ENCODE assay signal across 15 cellular contexts in the genomic region with DNA sequence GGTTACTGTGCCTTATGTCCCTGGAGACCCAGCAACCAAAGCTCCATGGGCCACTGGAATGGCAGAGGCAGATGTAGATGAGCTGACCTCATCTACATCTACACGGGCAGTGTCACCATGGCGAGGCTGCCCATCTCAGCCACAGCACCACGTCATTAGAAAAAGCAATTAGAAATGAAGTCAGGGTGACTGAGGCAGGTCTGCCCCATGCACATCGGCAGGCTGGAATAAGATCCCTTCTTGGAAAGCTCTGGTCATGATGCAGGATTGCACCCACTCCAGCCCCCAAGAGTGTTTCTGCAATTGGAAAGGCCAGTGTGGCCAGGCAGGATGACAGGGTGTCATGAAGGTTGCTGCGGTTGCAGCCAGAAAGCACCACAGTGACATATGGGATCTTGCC.
DNase-seq lines count a peak whose midpoint lies in the region; ATAC-seq and TF ChIP-seq lines count a peak whose summit lies in the region.
"Had no signal": no experiment of that assay in that cellular context is flagged by ENCODE, and none has a peak within 500 bp of the region (broad histone marks: within the 10 kb centered on the region; RNA-seq: fewer than 3 reads in every experiment).

No MANE protein-coding gene starts in this region.

- peaks cover 0 to 9% (median 0%) of the 10 kb centered on the region in 6 donors for H3K4me1 ChIP-seq in spleen
- H3K4me1 ChIP-seq: Caco-2 had no signal

- H3K27ac Mint-ChIP-seq in activated T-cell treated with anti-CD3 and anti-CD28 coated beads, Interleukin-2, amount 50 U/mL, for 24 hours, result no peak overlapping the region
- no peak overlapping the region for H3K27ac Mint-ChIP-seq in activated T-cell treated with anti-CD3 and anti-CD28 coated beads, Interleukin-2, amount 50 U/mL, for 72 hours
- H3K27ac Mint-ChIP-seq in chondrocyte (ENCODE audit: unreplicated experiment), result no peak overlapping the region
- H3K27ac Mint-ChIP-seq: CD8-positive, alpha-beta memory T cell had no signal

- peak; percentile 2 for DNase-seq in activated T-cell treated with anti-CD3 and anti-CD28 coated beads, Interleukin-2, amount 50 U/mL, for 24 hours
- no peak for DNase-seq in activated T-cell treated with anti-CD3 and anti-CD28 coated beads, Interleukin-2, amount 50 U/mL, for 72 hours
- DNase-seq in islet precursor cell (peak; percentile 33), spleen (peak; percentile 47), chondrocyte (ENCODE audit: low spot score) (no peak), NCI-H226 (no peak), hepatic stellate cell (ENCODE audit: low spot score) (no peak)
- DNase-seq: 8988T; AML-193; Caco-2; CD8-positive, alpha-beta memory T cell; DMS53 had no signal

- peaks cover 9% of the 10 kb centered on the region for H3K27me3 Mint-ChIP-seq in activated T-cell treated with anti-CD3 and anti-CD28 coated beads, Interleukin-2, amount 50 U/mL, for 24 hours
- peaks cover 22% of the 10 kb centered on the region for H3K27me3 Mint-ChIP-seq in activated T-cell treated with anti-CD3 and anti-CD28 coated beads, Interleukin-2, amount 50 U/mL, for 72 hours (ENCODE audit: low read depth)
- H3K27me3 Mint-ChIP-seq in chondrocyte (ENCODE audit: low read depth), result peaks cover 27% of the 10 kb centered on the region

- H3K4me3 Mint-ChIP-seq in activated T-cell treated with anti-CD3 and anti-CD28 coated beads, Interleukin-2, amount 50 U/mL, for 24 hours, result no peak overlapping the region
- H3K4me3 Mint-ChIP-seq in activated T-cell treated with anti-CD3 and anti-CD28 coated beads, Interleukin-2, amount 50 U/mL, for 72 hours, result no peak overlapping the region
- no peak overlapping the region for H3K4me3 Mint-ChIP-seq in chondrocyte (ENCODE audit: unreplicated experiment)
- H3K4me3 Mint-ChIP-seq: CD8-positive, alpha-beta memory T cell had no signal

- H3K36me3 ChIP-seq in spleen, result no peaks in the 10 kb centered on the region
- H3K36me3 ChIP-seq: BLaER1 had no signal

- H3K36me3 Mint-ChIP-seq in activated T-cell treated with anti-CD3 and anti-CD28 coated beads, Interleukin-2, amount 50 U/mL, for 24 hours (ENCODE audit: low read depth), result no peaks in the 10 kb centered on the region
- H3K36me3 Mint-ChIP-seq in activated T-cell treated with anti-CD3 and anti-CD28 coated beads, Interleukin-2, amount 50 U/mL, for 72 hours (ENCODE audit: insufficient read depth in 2 of 2), result peaks cover 0 to 3% of the 10 kb centered on the region in 2 donors
- H3K36me3 Mint-ChIP-seq in chondrocyte (ENCODE audit: low read depth), result no peaks in the 10 kb centered on the region

- peaks cover 3% of the 10 kb centered on the region for H3K9me3 Mint-ChIP-seq in activated T-cell treated with anti-CD3 and anti-CD28 coated beads, Interleukin-2, amount 50 U/mL, for 24 hours
- H3K9me3 Mint-ChIP-seq in activated T-cell treated with anti-CD3 and anti-CD28 coated beads, Interleukin-2, amount 50 U/mL, for 72 hours, result peaks cover 0 to 4% of the 10 kb centered on the region in 2 donors
- peaks cover 7% of the 10 kb centered on the region for H3K9me3 Mint-ChIP-seq in chondrocyte (ENCODE audit: low read depth)

- H3K27me3 ChIP-seq in spleen (replicated peaks in 1 of 7), result peaks cover 0 to 10% (median 0%) of the 10 kb centered on the region in 7 donors
- H3K27me3 ChIP-seq: BLaER1 had no signal

- peaks cover 0 to 15% (median 11%) of the 10 kb centered on the region in 8 donors for H3K9me3 ChIP-seq in spleen
- H3K9me3 ChIP-seq: Caco-2 had no signal

- no peak overlapping the region for H3K27ac ChIP-seq in spleen
- H3K27ac ChIP-seq: BLaER1, HL-60 had no signal

- no peak for ATAC-seq in activated T-cell treated with anti-CD3 and anti-CD28 coated beads, Interleukin-2, amount 50 U/mL, for 72 hours (replicated peaks in 1 of 2)
- ATAC-seq: HCT116 had no signal

- no peak for TF ChIP-seq POLR2A in spleen (IDR thresholded peaks at IDR 0.05)

- no peaks in the 10 kb centered on the region for H3K4me1 Mint-ChIP-seq in activated T-cell treated with anti-CD3 and anti-CD28 coated beads, Interleukin-2, amount 50 U/mL, for 24 hours (ENCODE audit: low read depth)
- H3K4me1 Mint-ChIP-seq in activated T-cell treated with anti-CD3 and anti-CD28 coated beads, Interleukin-2, amount 50 U/mL, for 72 hours (ENCODE audit: low read depth), result no peaks in the 10 kb centered on the region
- H3K4me1 Mint-ChIP-seq in chondrocyte (ENCODE audit: low read depth), result no peaks in the 10 kb centered on the region
- H3K4me1 Mint-ChIP-seq: CD8-positive, alpha-beta memory T cell had no signal

- no peak overlapping the region for H3K4me3 ChIP-seq in spleen
- H3K4me3 ChIP-seq: BLaER1 had no signal

- WGBS in spleen, 5 donors, result 67 to 90% (median 76%) methylated on average over 5 of the region's 5 CpGs

- intact Hi-C loops in spleen (cut with DNase I; ENCODE audit: low total_unique reads), result no loop called here

- TF ChIP-seq CTCF in spleen (IDR thresholded peaks at IDR 0.05 in 8 of 11, conservative IDR thresholded peaks at IDR 0.05 in 3 of 11), result no peak
- TF ChIP-seq CTCF in chondrocyte (IDR thresholded peaks at IDR 0.05), result no peak

Comparison
In these comparisons a context has a peak if more than half of its experiments do, and no peak if none do; other contexts are left out.
1. DNase-seq: peak in activated T-cell treated with anti-CD3 and anti-CD28 coated beads, Interleukin-2, amount 50 U/mL, for 24 hours (single experiment), islet precursor cell (single experiment) and spleen (single experiment); none in activated T-cell treated with anti-CD3 and anti-CD28 coated beads, Interleukin-2, amount 50 U/mL, for 72 hours (0 of 2), chondrocyte (single experiment), NCI-H226 (single experiment) and hepatic stellate cell (single experiment).